Comparison of ENCODE assay signal across 19 cellular contexts in the genomic region with DNA sequence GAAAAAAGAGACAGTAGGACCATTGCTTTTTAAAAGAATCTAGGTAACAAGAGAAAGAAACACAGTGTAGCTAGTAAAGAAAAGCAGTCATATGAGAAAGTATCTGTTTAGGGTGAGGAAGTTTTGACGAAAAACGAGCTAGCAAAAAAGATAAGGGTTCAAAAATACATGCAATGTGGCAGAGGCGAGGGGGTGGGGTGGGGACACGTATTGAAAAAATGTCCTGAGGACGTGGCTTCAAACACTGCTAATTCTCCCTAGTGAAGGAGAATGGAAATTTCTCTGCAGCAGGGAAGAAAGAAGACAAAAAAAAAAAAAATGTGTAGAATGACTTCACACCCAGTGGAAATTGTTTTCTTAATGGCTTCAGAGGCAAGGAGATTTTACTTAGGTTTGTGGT.
A peak's percentile ranks its signal among the peaks of the same experiment; 100 is the strongest.
DNase-seq lines count a peak whose midpoint lies in the region; ATAC-seq and TF ChIP-seq lines count a peak whose summit lies in the region.
"Had no signal": no experiment of that assay in that cellular context is flagged by ENCODE, and none has a peak within 500 bp of the region (broad histone marks: within the 10 kb centered on the region; RNA-seq: fewer than 3 reads in every experiment).

No MANE protein-coding gene starts in this region.

- H4K20me1 ChIP-seq in GM23248 (ENCODE audit: insufficient read depth), result no peaks in the 10 kb centered on the region

- H3K36me3 Mint-ChIP-seq in chondrocyte (ENCODE audit: low read depth), result no peaks in the 10 kb centered on the region
- H3K36me3 Mint-ChIP-seq in osteocyte (ENCODE audit: unreplicated experiment), result no peaks in the 10 kb centered on the region
- H3K36me3 Mint-ChIP-seq: CD14-positive monocyte had no signal

- in situ Hi-C loops in GM23248 (cut with MboI), result no loop called here

- H3K4me3 ChIP-seq in GM23248, result peak overlapping the region; percentile 51
- H3K4me3 ChIP-seq in Peyer's patch, result no peak overlapping the region
- H3K4me3 ChIP-seq: SJSA1 had no signal

- no peak for ATAC-seq in GM21619 (IDR thresholded peaks at IDR 0.05; ENCODE audit: unreplicated experiment)
- ATAC-seq: PC-3 had no signal

- H3K4me1 Mint-ChIP-seq in chondrocyte (ENCODE audit: low read depth) (peaks cover 32% of the 10 kb centered on the region), osteocyte (ENCODE audit: unreplicated experiment) (peaks cover 24% of the 10 kb centered on the region)
- H3K4me1 Mint-ChIP-seq: CD14-positive monocyte had no signal

- peak overlapping the region; percentile 70 for H3K4me2 ChIP-seq in GM23248 (ENCODE audit: unreplicated experiment)

- H3K27ac Mint-ChIP-seq in chondrocyte (ENCODE audit: unreplicated experiment) (peak overlapping the region; percentile 1), osteocyte (ENCODE audit: unreplicated experiment) (peak overlapping the region; percentile 66)
- H3K27ac Mint-ChIP-seq: CD14-positive monocyte had no signal

- H3K9me3 Mint-ChIP-seq in chondrocyte (ENCODE audit: low read depth), result peaks cover 3% of the 10 kb centered on the region
- H3K9me3 Mint-ChIP-seq in osteocyte (ENCODE audit: unreplicated experiment), result no peaks in the 10 kb centered on the region

- DNase-seq in GM23248, result peak; percentile 44
- DNase-seq in OCI-M2 (lab: John Stamatoyannopoulos, UW; ENCODE audit: unreplicated experiment), result peak; percentile 48
- DNase-seq in chondrocyte (ENCODE audit: low spot score), result no peak
- no peak for DNase-seq in osteocyte (ENCODE audit: extremely low spot score, unreplicated experiment)
- no peak for DNase-seq in LoVo (ENCODE audit: low spot score)
- DNase-seq in Peyer's patch, result no peak
- DNase-seq in C1 segment of cervical spinal cord (lab: John Stamatoyannopoulos, UW), result no peak
- DNase-seq: COR-L47, H9, MV-4-11, NCI-H1417, NCI-H1930, NCI-H2171, NCI-H446, NCI-H69, PC-3 had no signal

- no peaks in the 10 kb centered on the region for H3K79me2 ChIP-seq in GM23248 (ENCODE audit: insufficient read depth)

- H3K27me3 Mint-ChIP-seq in chondrocyte (ENCODE audit: low read depth) (no peaks in the 10 kb centered on the region), osteocyte (ENCODE audit: unreplicated experiment) (no peaks in the 10 kb centered on the region)

- H3K4me3 Mint-ChIP-seq in chondrocyte (ENCODE audit: unreplicated experiment) (no peak overlapping the region), osteocyte (ENCODE audit: unreplicated experiment) (no peak overlapping the region)
- H3K4me3 Mint-ChIP-seq: CD14-positive monocyte, H9 had no signal

- H2AFZ ChIP-seq in GM23248, result peak overlapping the region; percentile 85

- H3K27me3 ChIP-seq in GM23248 (replicated peaks; ENCODE audit: insufficient read depth), result no peaks in the 10 kb centered on the region
- H3K27me3 ChIP-seq in Peyer's patch, result no peaks in the 10 kb centered on the region
- H3K27me3 ChIP-seq: SJSA1 had no signal

- H3K9me3 ChIP-seq in GM23248 (ENCODE audit: low read depth) (no peaks in the 10 kb centered on the region), Peyer's patch (no peaks in the 10 kb centered on the region)
- H3K9me3 ChIP-seq: SJSA1 had no signal

- H3F3A ChIP-seq in GM23248 (ENCODE audit: insufficient read depth), result peaks cover 32% of the 10 kb centered on the region

- H3K4me1 ChIP-seq in GM23248 (ENCODE audit: insufficient read depth), result peaks cover 44% of the 10 kb centered on the region
- H3K4me1 ChIP-seq in Peyer's patch, result no peaks in the 10 kb centered on the region

- TF ChIP-seq CTCF in chondrocyte (IDR thresholded peaks at IDR 0.05) (no peak), osteocyte (IDR thresholded peaks at IDR 0.05) (no peak), Peyer's patch (IDR thresholded peaks at IDR 0.05) (no peak)

- H3K36me3 ChIP-seq in GM23248 (ENCODE audit: low read depth) (no peaks in the 10 kb centered on the region), Peyer's patch (no peaks in the 10 kb centered on the region)
- H3K36me3 ChIP-seq: SJSA1 had no signal

- H3K9ac ChIP-seq in GM23248, result peak overlapping the region; percentile 82

- no peaks in the 10 kb centered on the region for H3K9me2 ChIP-seq in GM23248 (ENCODE audit: insufficient read depth)

- 30 to 40% methylated on average over 5 of the region's 5 CpGs for WGBS in GM23248 (ENCODE audit: low coverage in 1 of 2, low lambda C conversion rate in 2 of 2, missing lambda C conversion rate in 2 of 2), 2 experiments

- H3K27ac ChIP-seq in GM23248 (peak overlapping the region; percentile 94), Peyer's patch (no peak overlapping the region)

- no peak for TF ChIP-seq POLR2A in Peyer's patch (IDR thresholded peaks at IDR 0.05)

Comparison
In these comparisons a context has a peak if more than half of its experiments do, and no peak if none do; other contexts are left out.
1. DNase-seq: peak in GM23248 (single experiment) and OCI-M2 (single experiment); none in chondrocyte (single experiment), osteocyte (single experiment), LoVo (single experiment), Peyer's patch (0 of 3) and C1 segment of cervical spinal cord (0 of 14).